ENCODE assay signal across 4 cellular contexts in the genomic region with DNA sequence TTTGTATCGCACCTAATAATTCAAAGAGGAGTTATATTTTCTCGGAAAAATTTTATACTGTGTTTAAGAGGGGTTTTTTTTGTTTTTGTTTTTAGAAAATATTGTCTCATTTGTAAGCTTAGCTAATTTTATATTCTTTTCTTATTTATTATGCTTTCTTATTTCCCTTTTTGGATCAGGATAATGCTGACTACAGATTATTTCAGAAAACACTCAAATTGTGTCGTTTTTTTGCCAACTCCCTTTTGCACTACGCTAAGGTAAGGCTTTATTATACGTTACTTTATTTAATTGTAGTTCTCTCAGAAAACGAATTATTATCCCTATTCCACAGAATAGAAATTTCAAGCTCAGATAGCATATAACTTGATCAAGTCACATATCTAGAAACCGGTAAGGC.
TF ChIP-seq lines count a peak whose summit lies in the region.

No MANE protein-coding gene starts in this region.

TF ChIP-seq in HepG2, 621 proteins besides CTCF, POLR2A, EP300 and RAD21:
- TF ChIP-seq MAFK (conservative IDR thresholded peaks at IDR 0.05 in 1 of 2, IDR thresholded peaks at IDR 0.05 in 1 of 2; ENCODE audit: low read length in 2 of 2) (peak; percentile 42 to 77), FOXP4 (CRISPR knock-in tag; IDR thresholded peaks at IDR 0.05) (no peak), MAFF (IDR thresholded peaks at IDR 0.05; ENCODE audit: low read depth, low read length) (peak; percentile 63; the same call in 1 of the 2 replicates)

TF ChIP-seq in A549, 52 proteins besides CTCF, POLR2A, EP300 and RAD21:
- TF ChIP-seq REST (IDR thresholded peaks at IDR 0.05) (no peak), E2F6 (IDR thresholded peaks at IDR 0.05; ENCODE audit: borderline replicate concordance, low read depth) (no peak), FOSL2 (IDR thresholded peaks at IDR 0.05) (no peak), FOSL2 (CRISPR knock-in tag; IDR thresholded peaks at IDR 0.05) (no peak), MAFK (IDR thresholded peaks at IDR 0.05; ENCODE audit: partially characterized antibody) (peak; percentile 55)

TF ChIP-seq in IMR-90, 13 proteins besides CTCF, POLR2A, EP300 and RAD21:
- TF ChIP-seq MAFK (IDR thresholded peaks at IDR 0.05; ENCODE audit: low read depth, low read length), result peak; percentile 60; the same call in 1 of the 2 replicates
- no peak for TF ChIP-seq FOS (IDR thresholded peaks at IDR 0.05; ENCODE audit: low read depth, low read length)
TF ChIP-seq in IMR-90: peak in this region for 1.

TF ChIP-seq in K562, 482 proteins besides CTCF, POLR2A, EP300 and RAD21:
- no peak for TF ChIP-seq ZNF217 (CRISPR knock-in tag; IDR thresholded peaks at IDR 0.05)
- peak; percentile 48; the same call in 1 of the 2 replicates for TF ChIP-seq C11orf30 (IDR thresholded peaks at IDR 0.05; ENCODE audit: low read depth)
- 0 out of 2 replicates have a peak, but pooled peaks have one; percentile 22 for TF ChIP-seq POLR2H (tag; IDR thresholded peaks at IDR 0.05; ENCODE audit: low read depth)
- TF ChIP-seq, protein P1, sequence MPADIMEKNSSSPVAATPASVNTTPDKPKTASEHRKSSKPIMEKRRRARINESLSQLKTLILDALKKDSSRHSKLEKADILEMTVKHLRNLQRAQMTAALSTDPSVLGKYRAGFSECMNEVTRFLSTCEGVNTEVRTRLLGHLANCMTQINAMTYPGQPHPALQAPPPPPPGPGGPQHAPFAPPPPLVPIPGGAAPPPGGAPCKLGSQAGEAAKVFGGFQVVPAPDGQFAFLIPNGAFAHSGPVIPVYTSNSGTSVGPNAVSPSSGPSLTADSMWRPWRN (IDR thresholded peaks at IDR 0.05; ENCODE audit: low read depth), result no peak
- TF ChIP-seq MAFF (IDR thresholded peaks at IDR 0.05; ENCODE audit: low read length), result peak; percentile 49; the same call in 1 of the 2 replicates
- TF ChIP-seq ZNF316 (IDR thresholded peaks at IDR 0.05), result peak; percentile 82
- TF ChIP-seq CBFB (CRISPR knock-in tag; IDR thresholded peaks at IDR 0.05), result no peak
- TF ChIP-seq ILF3 (IDR thresholded peaks at IDR 0.05; ENCODE audit: borderline replicate concordance), result no peak
- no peak for TF ChIP-seq RBM39 (optimal IDR thresholded peaks at IDR 0.05; ENCODE audit: low read depth, low read length)
- no peak for TF ChIP-seq GATA2 (CRISPR knock-in tag; IDR thresholded peaks at IDR 0.05)
